Comparison of ENCODE assay signal across 25 cellular contexts in genomic region chr15:101039461-101039860, GRCh38.
A peak's percentile ranks its signal among the peaks of the same experiment; 100 is the strongest.
DNase-seq lines count a peak whose midpoint lies in the region; TF ChIP-seq lines count a peak whose summit lies in the region.
"Had no signal": no experiment of that assay in that cellular context is flagged by ENCODE, and none has a peak within 500 bp of the region (broad histone marks: within the 10 kb centered on the region; RNA-seq: fewer than 3 reads in every experiment).

No MANE protein-coding gene starts in this region.

- no peak for TF ChIP-seq CTCF in AG09309 (IDR thresholded peaks at IDR 0.05; ENCODE audit: control insufficient read depth, insufficient read depth, low read depth, low read length, missing control alignments)
- no peak for TF ChIP-seq CTCF in fibroblast of mammary gland (conservative IDR thresholded peaks at IDR 0.05; ENCODE audit: control insufficient read depth, insufficient read depth, low read depth, low read length)

- H3K27me3 ChIP-seq in mesendoderm (ENCODE audit: insufficient read depth, low read length, poor library complexity): no peaks in the 10 kb centered on the region
- H3K27me3 ChIP-seq: tibial nerve had no signal

- no peak overlapping the region for H2AK5ac ChIP-seq in mesendoderm (ENCODE audit: low read length)

- no peaks in the 10 kb centered on the region for H3K79me2 ChIP-seq in mesendoderm (ENCODE audit: control insufficient read depth, insufficient read depth, low read length)

- DNase-seq in AG09309 (ENCODE audit: low read depth) (peak; percentile 25), amniotic epithelial cell (ENCODE audit: low read depth) (peak; percentile 88), fibroblast of mammary gland (ENCODE audit: low read depth) (peak; percentile 68), mesendoderm (peak; percentile 90), NCI-H146 (lab: John Stamatoyannopoulos, UW) (no peak), NCI-H1694 (lab: John Stamatoyannopoulos, UW) (no peak), MV-4-11 (lab: John Stamatoyannopoulos, UW) (no peak)
- no peak for DNase-seq in activated effector memory CD4-positive, alpha-beta T cell treated with Interleukin-2 at 50 U/mL for 16 hours
- DNase-seq: activated CD4-positive, alpha-beta T cell treated with anti-CD3 and anti-CD28 coated beads, Interleukin-2, amount 50 U/mL, for 1 hour; anterior cingulate cortex; effector CD4-positive, alpha-beta T cell; GDM1; H7; left colon; NCI-H1048; NCI-H187; NCI-H2171 treated with DMSO at 0.1 percent for 48 hours; NCI-H526; PC-9; SHP77 treated with DMSO at 0.1 percent for 48 hours; stimulated activated naive CD8-positive, alpha-beta T cell treated with anti-CD3 and anti-CD28 coated beads, Interleukin-15, Interleukin-2, amounts not matched to agents 100 U/mL and 50 U/mL, for 24 hours; T-helper 9 cell had no signal

- no CpG with 5 or more reads among the region's 3 CpGs for WGBS in mesendoderm (ENCODE audit: extremely low coverage, insufficient coverage, low lambda C conversion rate)

- H3K4me1 ChIP-seq in mesendoderm (ENCODE audit: control insufficient read depth, low read depth, low read length): no peaks in the 10 kb centered on the region
- H3K4me1 ChIP-seq: prostate gland had no signal

- no peak overlapping the region for H3K4ac ChIP-seq in mesendoderm (ENCODE audit: low read depth, low read length)

- no peak overlapping the region for H4K8ac ChIP-seq in mesendoderm (ENCODE audit: low read depth, low read length)

- H2BK5ac ChIP-seq in mesendoderm (ENCODE audit: low read length): no peak overlapping the region

- H3K4me2 ChIP-seq in mesendoderm (ENCODE audit: low read length): no peak overlapping the region
- H3K4me2 ChIP-seq: PC-9 had no signal

- H3K4me3 ChIP-seq in AG09309 (ENCODE audit: control insufficient read depth, low read depth, low read length): no peak overlapping the region
- no peak overlapping the region for H3K4me3 ChIP-seq in fibroblast of mammary gland (ENCODE audit: control insufficient read depth, low read depth, low read length)
- H3K4me3 ChIP-seq in mesendoderm (ENCODE audit: low read length): no peak overlapping the region
- H3K4me3 ChIP-seq: PC-9, prostate gland, tibial nerve had no signal

- H3K56ac ChIP-seq in mesendoderm (ENCODE audit: low read length): no peak overlapping the region

- no peak overlapping the region for H3K9ac ChIP-seq in mesendoderm (ENCODE audit: low read length)

- H4K5ac ChIP-seq in mesendoderm (ENCODE audit: low read length): no peak overlapping the region

- no peaks in the 10 kb centered on the region for H3K36me3 ChIP-seq in mesendoderm (ENCODE audit: control insufficient read depth, insufficient read depth, low read length)
- H3K36me3 ChIP-seq: prostate gland had no signal

- H2BK120ac ChIP-seq in mesendoderm (ENCODE audit: low read depth, low read length): no peak overlapping the region

- no peak overlapping the region for H3K23ac ChIP-seq in mesendoderm (ENCODE audit: low read length)

- H3K18ac ChIP-seq in mesendoderm (ENCODE audit: low read length): no peak overlapping the region

- H3K27ac ChIP-seq in mesendoderm (ENCODE audit: low read depth, low read length): no peak overlapping the region
- H3K27ac ChIP-seq: epithelial cell of prostate, PC-9, prostate gland, tibial nerve had no signal

- no peak overlapping the region for H2BK15ac ChIP-seq in mesendoderm (replicated peaks; ENCODE audit: low read depth)

- no peaks in the 10 kb centered on the region for H3K79me1 ChIP-seq in mesendoderm (ENCODE audit: low read length)

Comparison
In these comparisons a context has a peak if more than half of its experiments do, and no peak if none do; other contexts are left out.
1. DNase-seq: peak in AG09309 (single experiment), amniotic epithelial cell (single experiment), fibroblast of mammary gland (single experiment) and mesendoderm (single experiment); none in NCI-H146 (single experiment), activated effector memory CD4-positive, alpha-beta T cell treated with Interleukin-2 at 50 U/mL for 16 hours (single experiment), NCI-H1694 (single experiment) and MV-4-11 (single experiment).